ENCODE assay signal across 25 cellular contexts in genomic region chr5:103764403-103764802, GRCh38.
A peak's percentile ranks its signal among the peaks of the same experiment; 100 is the strongest.
DNase-seq lines count a peak whose midpoint lies in the region; ATAC-seq lines count a peak whose summit lies in the region.
"Had no signal": no experiment of that assay in that cellular context is flagged by ENCODE, and none has a peak within 500 bp of the region (broad histone marks: within the 10 kb centered on the region; RNA-seq: fewer than 3 reads in every experiment).

No MANE protein-coding gene starts in this region.

- DNase-seq in H7 = peak; percentile 7
- no peak for DNase-seq in neuronal stem cell (ENCODE audit: low spot score)
- DNase-seq in aorta = no peak
- DNase-seq in activated naive CD8-positive, alpha-beta T cell treated with anti-CD3 and anti-CD28 coated beads for 36 hours = no peak
- no peak for DNase-seq in NCI-H2227 treated with DMSO at 0.1 percent for 48 hours (lab: John Stamatoyannopoulos, UW)
- DNase-seq: 8988T; ACHN; BE2C; C1 segment of cervical spinal cord; CD4-positive, alpha-beta memory T cell; CD4-positive, CD25-positive, alpha-beta regulatory T cell; COR-L47; DMS 273 treated with DMSO at 0.1 percent for 48 hours; DMS153; DMS53; DMS79; DND-41; EL; GDM1 had no signal

- H3K4me3 ChIP-seq in H7 (ENCODE audit: insufficient read depth, low read depth, low read length) = no peak overlapping the region
- H3K4me3 ChIP-seq in neuronal stem cell (ENCODE audit: low read length in 2 of 2) = no peak overlapping the region
- H3K4me3 ChIP-seq in aorta (ENCODE audit: low read length in 2 of 2) = no peak overlapping the region
- H3K4me3 ChIP-seq: BLaER1, GM12878 had no signal

- peak overlapping the region; percentile 26 for H2AFZ ChIP-seq in neuronal stem cell (ENCODE audit: low read length)

- no peak overlapping the region for H3K4me2 ChIP-seq in neuronal stem cell (ENCODE audit: insufficient read depth, low read length, poor library complexity, severe bottlenecking)
- H3K4me2 ChIP-seq: BLaER1 had no signal

- peak overlapping the region; percentile 84 for H2BK15ac ChIP-seq in neuronal stem cell (ENCODE audit: low read length)

- H3K4me3 Mint-ChIP-seq in stimulated activated memory B cell treated with anti-CD40 and anti-IgM and Interleukin-4, amounts not matched to agents 10 μg/mL and 1 μg/mL and 100 μg/mL, for 72 hours = no peak overlapping the region
- no peak overlapping the region for H3K4me3 Mint-ChIP-seq in activated naive CD8-positive, alpha-beta T cell treated with anti-CD3 and anti-CD28 coated beads for 36 hours
- H3K4me3 Mint-ChIP-seq: CD14-positive monocyte; CD4-positive, alpha-beta memory T cell; CD4-positive, CD25-positive, alpha-beta regulatory T cell; CD8-positive, alpha-beta memory T cell had no signal

- H2BK120ac ChIP-seq in neuronal stem cell (ENCODE audit: low read depth, low read length) = no peak overlapping the region

- H3K27ac Mint-ChIP-seq in stimulated activated memory B cell treated with anti-CD40 and anti-IgM and Interleukin-4, amounts not matched to agents 10 μg/mL and 1 μg/mL and 100 μg/mL, for 72 hours = no peak overlapping the region
- H3K27ac Mint-ChIP-seq in activated naive CD8-positive, alpha-beta T cell treated with anti-CD3 and anti-CD28 coated beads for 36 hours = no peak overlapping the region
- H3K27ac Mint-ChIP-seq: CD4-positive, alpha-beta memory T cell; CD4-positive, CD25-positive, alpha-beta regulatory T cell had no signal

- no peak overlapping the region for H3K27ac ChIP-seq in neuronal stem cell (replicated peaks; ENCODE audit: low read length)
- H3K27ac ChIP-seq in aorta (ENCODE audit: low read depth in 1 of 2, low read length in 2 of 2) = no peak overlapping the region
- H3K27ac ChIP-seq: BLaER1 had no signal

- no peaks in the 10 kb centered on the region for H3K36me3 Mint-ChIP-seq in stimulated activated memory B cell treated with anti-CD40 and anti-IgM and Interleukin-4, amounts not matched to agents 10 μg/mL and 1 μg/mL and 100 μg/mL, for 72 hours
- no peaks in the 10 kb centered on the region for H3K36me3 Mint-ChIP-seq in activated naive CD8-positive, alpha-beta T cell treated with anti-CD3 and anti-CD28 coated beads for 36 hours
- H3K36me3 Mint-ChIP-seq: CD14-positive monocyte; CD4-positive, alpha-beta memory T cell; CD4-positive, CD25-positive, alpha-beta regulatory T cell; CD8-positive, alpha-beta memory T cell had no signal

- H3K27me3 ChIP-seq in H7 (ENCODE audit: control insufficient read depth, insufficient read depth, low read length) (no peaks in the 10 kb centered on the region), neuronal stem cell (ENCODE audit: control insufficient read depth in 3 of 3, insufficient read depth in 3 of 3, low read depth in 1 of 3, low read length in 3 of 3) (no peaks in the 10 kb centered on the region), aorta (ENCODE audit: control insufficient read depth in 1 of 2, insufficient read depth in 2 of 2, low read length in 1 of 2) (no peaks in the 10 kb centered on the region)
- H3K27me3 ChIP-seq: BE2C, BLaER1 had no signal

- H3K36me3 ChIP-seq in H7 (replicated peaks; ENCODE audit: control insufficient read depth, insufficient read depth, low read length) (no peaks in the 10 kb centered on the region), neuronal stem cell (replicated peaks in 1 of 2; ENCODE audit: control insufficient read depth in 2 of 2, insufficient read depth in 2 of 2, low read length in 2 of 2) (no peaks in the 10 kb centered on the region), aorta (ENCODE audit: control insufficient read depth in 1 of 2, insufficient read depth in 2 of 2, low read length in 1 of 2) (no peaks in the 10 kb centered on the region)
- H3K36me3 ChIP-seq: BE2C, BLaER1 had no signal

- H3K14ac ChIP-seq in neuronal stem cell (ENCODE audit: low read length) = peak overlapping the region; percentile 71

- H3K79me1 ChIP-seq in neuronal stem cell (ENCODE audit: low read depth, low read length) = no peaks in the 10 kb centered on the region

- H2BK12ac ChIP-seq in neuronal stem cell (ENCODE audit: low read length) = no peak overlapping the region

- no peaks in the 10 kb centered on the region for H3K4me1 Mint-ChIP-seq in stimulated activated memory B cell treated with anti-CD40 and anti-IgM and Interleukin-4, amounts not matched to agents 10 μg/mL and 1 μg/mL and 100 μg/mL, for 72 hours
- no peaks in the 10 kb centered on the region for H3K4me1 Mint-ChIP-seq in activated naive CD8-positive, alpha-beta T cell treated with anti-CD3 and anti-CD28 coated beads for 36 hours
- H3K4me1 Mint-ChIP-seq: CD4-positive, alpha-beta memory T cell; CD4-positive, CD25-positive, alpha-beta regulatory T cell; CD8-positive, alpha-beta memory T cell had no signal

- no CpG with 5 or more reads among the region's 10 CpGs for WGBS in neuronal stem cell (ENCODE audit: extremely low coverage in 2 of 2, insufficient read length in 2 of 2, insufficient replicate concordance in 1 of 2), 2 donors
- 88 to 96% methylated on average over 10 of the region's 10 CpGs for WGBS in aorta, 2 donors

- H2AK5ac ChIP-seq in neuronal stem cell (ENCODE audit: low read depth, low read length) = no peak overlapping the region

- ATAC-seq in stimulated activated memory B cell treated with anti-CD40 and anti-IgM and Interleukin-4, amounts not matched to agents 10 μg/mL and 1 μg/mL and 100 μg/mL, for 72 hours = peak; percentile 24
- ATAC-seq in aorta (ENCODE audit: low FRiP score) = peak; percentile 11
- no peak for ATAC-seq in GM19328 (IDR thresholded peaks at IDR 0.05; ENCODE audit: unreplicated experiment)
- ATAC-seq: GM12878 had no signal

- H4K91ac ChIP-seq in neuronal stem cell (ENCODE audit: low read depth, low read length, poor library complexity) = no peak overlapping the region

- H3K23ac ChIP-seq in neuronal stem cell (ENCODE audit: low read depth, low read length, poor library complexity) = peak overlapping the region; percentile 3

- no peak overlapping the region for H3K4ac ChIP-seq in neuronal stem cell (ENCODE audit: low read length)

- peak overlapping the region; percentile 20 for H3K18ac ChIP-seq in neuronal stem cell (ENCODE audit: low read length)

- peaks cover 3% of the 10 kb centered on the region for H3K9me3 Mint-ChIP-seq in stimulated activated memory B cell treated with anti-CD40 and anti-IgM and Interleukin-4, amounts not matched to agents 10 μg/mL and 1 μg/mL and 100 μg/mL, for 72 hours
- no peaks in the 10 kb centered on the region for H3K9me3 Mint-ChIP-seq in activated naive CD8-positive, alpha-beta T cell treated with anti-CD3 and anti-CD28 coated beads for 36 hours

- H3K4me1 ChIP-seq in neuronal stem cell (ENCODE audit: control insufficient read depth in 2 of 2, insufficient read depth in 1 of 2, low read depth in 1 of 2, low read length in 2 of 2) (peaks cover 0 to 1% of the 10 kb centered on the region in 2 donors), aorta (ENCODE audit: control insufficient read depth in 1 of 2, insufficient read depth in 2 of 2, low read length in 2 of 2) (no peaks in the 10 kb centered on the region)
- H3K4me1 ChIP-seq: BLaER1 had no signal

- H3K9me3 ChIP-seq in neuronal stem cell (replicated peaks in 1 of 2; ENCODE audit: control insufficient read depth in 2 of 2, insufficient read depth in 1 of 2, low read depth in 1 of 2, low read length in 2 of 2) (peaks cover 0 to 1% of the 10 kb centered on the region in 2 donors), aorta (ENCODE audit: control insufficient read depth, low read length) (no peaks in the 10 kb centered on the region)
- H3K9me3 ChIP-seq: BE2C, BLaER1 had no signal

- H4K8ac ChIP-seq in neuronal stem cell (ENCODE audit: low read depth, low read length) = no peak overlapping the region

- no peak overlapping the region for H3K9ac ChIP-seq in neuronal stem cell (ENCODE audit: low read depth, low read length, poor library complexity)
- H3K9ac ChIP-seq: BLaER1 had no signal

- H3K27me3 Mint-ChIP-seq in stimulated activated memory B cell treated with anti-CD40 and anti-IgM and Interleukin-4, amounts not matched to agents 10 μg/mL and 1 μg/mL and 100 μg/mL, for 72 hours = no peaks in the 10 kb centered on the region
- H3K27me3 Mint-ChIP-seq in activated naive CD8-positive, alpha-beta T cell treated with anti-CD3 and anti-CD28 coated beads for 36 hours = no peaks in the 10 kb centered on the region
- H3K27me3 Mint-ChIP-seq: CD4-positive, alpha-beta memory T cell; CD4-positive, CD25-positive, alpha-beta regulatory T cell; CD8-positive, alpha-beta memory T cell had no signal

- intact Hi-C loops in aorta (cut with DNase I) = no loop called here

- H2BK5ac ChIP-seq in neuronal stem cell (ENCODE audit: low read length) = no peak overlapping the region
